Comparison of ENCODE assay signal across 30 cellular contexts in the genomic region with DNA sequence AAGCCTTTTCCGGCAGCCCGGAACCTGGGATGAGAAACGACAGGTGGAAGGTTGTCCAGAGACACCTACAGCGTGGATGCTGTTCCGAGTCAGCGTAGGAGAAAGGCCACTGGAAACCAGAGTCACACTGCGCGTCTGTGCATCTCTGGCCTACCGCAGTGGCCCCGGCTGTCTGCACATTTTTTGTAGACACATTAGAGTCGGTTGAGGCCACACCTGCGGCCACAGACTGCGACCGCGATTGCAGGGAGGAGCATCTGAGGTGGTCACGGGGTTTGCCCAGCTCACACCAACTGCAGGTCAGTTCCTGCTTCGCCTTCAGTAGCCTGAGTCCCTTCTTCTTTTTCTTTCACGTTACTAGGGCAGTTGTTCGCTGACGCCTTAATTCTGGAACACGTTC. TPM values are rescaled to one million over a fixed set of nuclear protein-coding genes. Genes with fewer than 3 reads are reported as not detected.
DNase-seq lines count a peak whose midpoint lies in the region; ATAC-seq and TF ChIP-seq lines count a peak whose summit lies in the region.
"Had no signal": no experiment of that assay in that cellular context is flagged by ENCODE, and none has a peak within 500 bp of the region (broad histone marks: within the 10 kb centered on the region; RNA-seq: fewer than 3 reads in every experiment).

No MANE protein-coding gene starts in this region.

- H2BK120ac ChIP-seq in neuronal stem cell (ENCODE audit: low read depth, low read length) = no peak overlapping the region

- H3K4me1 ChIP-seq in BLaER1 (peaks cover 89% of the 10 kb centered on the region), neuronal stem cell (ENCODE audit: control insufficient read depth in 2 of 2, insufficient read depth in 1 of 2, low read depth in 1 of 2, low read length in 2 of 2) (peaks cover 6 to 7% of the 10 kb centered on the region in 2 donors)

- no peak overlapping the region for H2AFZ ChIP-seq in neuronal stem cell (ENCODE audit: low read length)

- no peak overlapping the region for H3K14ac ChIP-seq in neuronal stem cell (ENCODE audit: low read length)

- no peak overlapping the region for H3K9ac ChIP-seq in BLaER1
- H3K9ac ChIP-seq in neuronal stem cell (ENCODE audit: low read depth, low read length, poor library complexity) = peak overlapping the region; percentile 63

- H3K9me3 Mint-ChIP-seq in endothelial cell (ENCODE audit: unreplicated experiment) = no peaks in the 10 kb centered on the region
- no peaks in the 10 kb centered on the region for H3K9me3 Mint-ChIP-seq in activated T-helper 17 cell treated with anti-CD3 and anti-CD28 coated beads, Interleukin-2, amount 50 U/mL, for 72 hours
- H3K9me3 Mint-ChIP-seq: activated CD4-positive, alpha-beta memory T cell treated with anti-CD3 and anti-CD28 coated beads for 36 hours; activated naive CD4-positive, alpha-beta T cell treated with anti-CD3 and anti-CD28 coated beads for 36 hours; activated T-helper 1 cell treated with anti-CD3 and anti-CD28 coated beads, Interleukin-12 subunit alpha, Interleukin-12 subunit beta, Interleukin-2, Interleukin-4 antibody, amounts not matched to agents 30 ng/mL and 10 ng/mL and 1 ng/mL, durations not matched to agents 14 hours and 24 hours and 36 hours; effector memory CD8-positive, alpha-beta T cell; H9; nephron; stimulated activated naive CD8-positive, alpha-beta T cell treated with anti-CD3 and anti-CD28 coated beads, Interleukin-15, Interleukin-2, amounts not matched to agents 100 ng/mL and 50 ng/mL, for 24 hours; T-helper 2 cell treated with Interferon-gamma antibody and Interleukin-4, amounts not matched to agents 5 μg/mL and 100 μg/mL, for 36 hours had no signal

- H3K4me3 ChIP-seq in BLaER1 = no peak overlapping the region
- no peak overlapping the region for H3K4me3 ChIP-seq in neuronal stem cell (ENCODE audit: low read length in 2 of 2)
- H3K4me3 ChIP-seq: ovary, testis had no signal

- no peak overlapping the region for H3K4ac ChIP-seq in neuronal stem cell (ENCODE audit: low read length)

- peaks cover 11% of the 10 kb centered on the region for H3K27me3 Mint-ChIP-seq in endothelial cell (ENCODE audit: unreplicated experiment)
- H3K27me3 Mint-ChIP-seq in activated T-helper 17 cell treated with anti-CD3 and anti-CD28 coated beads, Interleukin-2, amount 50 U/mL, for 72 hours = no peaks in the 10 kb centered on the region
- H3K27me3 Mint-ChIP-seq: activated CD4-positive, alpha-beta memory T cell treated with anti-CD3 and anti-CD28 coated beads for 36 hours; effector memory CD8-positive, alpha-beta T cell; stimulated activated naive CD8-positive, alpha-beta T cell treated with anti-CD3 and anti-CD28 coated beads, Interleukin-15, Interleukin-2, amounts not matched to agents 100 ng/mL and 50 ng/mL, for 24 hours had no signal

- H2AK5ac ChIP-seq in neuronal stem cell (ENCODE audit: low read depth, low read length) = no peak overlapping the region

- peaks cover 25% of the 10 kb centered on the region for H3K36me3 Mint-ChIP-seq in endothelial cell (ENCODE audit: low read depth, unreplicated experiment)
- H3K36me3 Mint-ChIP-seq in activated T-helper 17 cell treated with anti-CD3 and anti-CD28 coated beads, Interleukin-2, amount 50 U/mL, for 72 hours (ENCODE audit: low read depth) = peaks cover 47% of the 10 kb centered on the region

- H3K79me1 ChIP-seq in neuronal stem cell (ENCODE audit: low read depth, low read length) = peaks cover 15% of the 10 kb centered on the region

- H3K27me3 ChIP-seq in BLaER1 = no peaks in the 10 kb centered on the region
- no peaks in the 10 kb centered on the region for H3K27me3 ChIP-seq in neuronal stem cell (ENCODE audit: control insufficient read depth in 3 of 3, insufficient read depth in 3 of 3, low read depth in 1 of 3, low read length in 3 of 3)
- H3K27me3 ChIP-seq: ovary, testis had no signal

- no peaks in the 10 kb centered on the region for H3K9me3 ChIP-seq in BLaER1
- H3K9me3 ChIP-seq in neuronal stem cell (replicated peaks in 1 of 2; ENCODE audit: control insufficient read depth in 2 of 2, insufficient read depth in 1 of 2, low read depth in 1 of 2, low read length in 2 of 2) = peaks cover 0 to 7% of the 10 kb centered on the region in 2 donors
- H3K9me3 ChIP-seq: ovary, testis had no signal

- H4K20me1 ChIP-seq in BLaER1 = peaks cover 33% of the 10 kb centered on the region

- H3K4me3 Mint-ChIP-seq in endothelial cell (ENCODE audit: unreplicated experiment) = peak overlapping the region; percentile 37
- no peak overlapping the region for H3K4me3 Mint-ChIP-seq in activated T-helper 17 cell treated with anti-CD3 and anti-CD28 coated beads, Interleukin-2, amount 50 U/mL, for 72 hours
- H3K4me3 Mint-ChIP-seq: activated CD4-positive, alpha-beta memory T cell treated with anti-CD3 and anti-CD28 coated beads for 36 hours; activated naive CD4-positive, alpha-beta T cell treated with anti-CD3 and anti-CD28 coated beads for 36 hours; activated T-helper 1 cell treated with anti-CD3 and anti-CD28 coated beads, Interleukin-12 subunit alpha, Interleukin-12 subunit beta, Interleukin-2, Interleukin-4 antibody, amounts not matched to agents 30 ng/mL and 10 ng/mL and 1 ng/mL, durations not matched to agents 14 hours and 24 hours and 36 hours; effector memory CD8-positive, alpha-beta T cell; H9; stimulated activated naive CD8-positive, alpha-beta T cell treated with anti-CD3 and anti-CD28 coated beads, Interleukin-15, Interleukin-2, amounts not matched to agents 100 ng/mL and 50 ng/mL, for 24 hours; T-helper 2 cell treated with Interferon-gamma antibody and Interleukin-4, amounts not matched to agents 5 μg/mL and 100 μg/mL, for 36 hours had no signal

- H2BK12ac ChIP-seq in neuronal stem cell (ENCODE audit: low read length) = no peak overlapping the region

- DNase-seq in HT-29 (ENCODE audit: low spot score) = peak; percentile 17
- DNase-seq in endothelial cell (ENCODE audit: low spot score) = no peak
- DNase-seq in neuronal stem cell (ENCODE audit: low spot score) = no peak
- no peak for DNase-seq in NCI-H2107 treated with DMSO at 0.1 percent for 48 hours (lab: John Stamatoyannopoulos, UW; ENCODE audit: unreplicated experiment)
- DNase-seq in AG20443 (ENCODE audit: low spot score) = no peak
- DNase-seq: activated CD4-positive, alpha-beta memory T cell treated with anti-CD3 and anti-CD28 coated beads for 36 hours; activated CD4-positive, alpha-beta T cell treated with anti-CD3 and anti-CD28 coated beads for 1 hour; activated CD8-positive, alpha-beta memory T cell treated with anti-CD3 and anti-CD28 coated beads, Interleukin-2, amount 50 U/mL, for 48 hours; activated naive CD4-positive, alpha-beta T cell treated with anti-CD3 and anti-CD28 coated beads for 36 hours; central memory CD4-positive, alpha-beta T cell; DMS153; effector memory CD8-positive, alpha-beta T cell; erythroblast; H9; islet precursor cell; midbrain; NCI-H1092; NCI-H187; NCI-H2171 treated with DMSO at 0.1 percent for 48 hours; NCI-H510A treated with DMSO at 0.1 percent for 48 hours; ovary; PC-3; testis had no signal

- H3K4me2 ChIP-seq in BLaER1 = peak overlapping the region; percentile 36
- H3K4me2 ChIP-seq in neuronal stem cell (ENCODE audit: insufficient read depth, low read length, poor library complexity, severe bottlenecking) = no peak overlapping the region

- peaks cover 22% of the 10 kb centered on the region for H3K4me1 Mint-ChIP-seq in endothelial cell (ENCODE audit: unreplicated experiment)
- H3K4me1 Mint-ChIP-seq in activated T-helper 17 cell treated with anti-CD3 and anti-CD28 coated beads, Interleukin-2, amount 50 U/mL, for 72 hours = peaks cover 10% of the 10 kb centered on the region

- H2BK5ac ChIP-seq in neuronal stem cell (ENCODE audit: low read length) = peak overlapping the region; percentile 42

- H3K27ac ChIP-seq in BLaER1 = peak overlapping the region; percentile 63
- no peak overlapping the region for H3K27ac ChIP-seq in neuronal stem cell (replicated peaks; ENCODE audit: low read length)
- H3K27ac ChIP-seq: ovary, testis had no signal

- H3K27ac Mint-ChIP-seq in endothelial cell (ENCODE audit: unreplicated experiment) = no peak overlapping the region
- H3K27ac Mint-ChIP-seq in activated T-helper 17 cell treated with anti-CD3 and anti-CD28 coated beads, Interleukin-2, amount 50 U/mL, for 72 hours = no peak overlapping the region
- H3K27ac Mint-ChIP-seq: activated CD4-positive, alpha-beta memory T cell treated with anti-CD3 and anti-CD28 coated beads for 36 hours; activated T-helper 1 cell treated with anti-CD3 and anti-CD28 coated beads, Interleukin-12 subunit alpha, Interleukin-12 subunit beta, Interleukin-2, Interleukin-4 antibody, amounts not matched to agents 30 ng/mL and 10 ng/mL and 1 ng/mL, durations not matched to agents 14 hours and 24 hours and 36 hours; effector memory CD8-positive, alpha-beta T cell; stimulated activated naive CD8-positive, alpha-beta T cell treated with anti-CD3 and anti-CD28 coated beads, Interleukin-15, Interleukin-2, amounts not matched to agents 100 ng/mL and 50 ng/mL, for 24 hours; T-helper 2 cell treated with Interferon-gamma antibody and Interleukin-4, amounts not matched to agents 5 μg/mL and 100 μg/mL, for 36 hours had no signal

- no peak overlapping the region for H4K91ac ChIP-seq in neuronal stem cell (ENCODE audit: low read depth, low read length, poor library complexity)

- peak overlapping the region; percentile 74 for H4K8ac ChIP-seq in neuronal stem cell (ENCODE audit: low read depth, low read length)

- peak overlapping the region; percentile 59 for H3K23ac ChIP-seq in neuronal stem cell (ENCODE audit: low read depth, low read length, poor library complexity)

- peaks cover 68% of the 10 kb centered on the region for H3K36me3 ChIP-seq in BLaER1
- H3K36me3 ChIP-seq in neuronal stem cell (replicated peaks in 1 of 2; ENCODE audit: control insufficient read depth in 2 of 2, insufficient read depth in 2 of 2, low read length in 2 of 2) = peaks cover 48 to 84% of the 10 kb centered on the region in 2 donors
- H3K36me3 ChIP-seq: ovary had no signal

- H3K18ac ChIP-seq in neuronal stem cell (ENCODE audit: low read length) = no peak overlapping the region

- no CpG with 5 or more reads among the region's 21 CpGs for WGBS in neuronal stem cell (ENCODE audit: extremely low coverage in 2 of 2, insufficient read length in 2 of 2, insufficient replicate concordance in 1 of 2), 2 donors

- no peak for ATAC-seq in activated T-helper 17 cell treated with anti-CD3 and anti-CD28 coated beads, Interleukin-2, amount 50 U/mL, for 72 hours (replicated peaks)
- ATAC-seq: effector memory CD8-positive, alpha-beta T cell; PC-3; Right ventricle myocardium inferior had no signal

- H2BK15ac ChIP-seq in neuronal stem cell (ENCODE audit: low read length) = no peak overlapping the region

- TF ChIP-seq CTCF in endothelial cell (IDR thresholded peaks at IDR 0.05; ENCODE audit: unreplicated experiment) = no peak

RNA-seq across cellular contexts. Expression of gene WDR45B, which starts 52.4 kb away (rescaled TPM):
- total RNA-seq in HT-29 (2014; rRNA removed; shearing (Covaris generic)) = 89.3 and 101 TPM in 2 replicates
- 74.1 TPM for total RNA-seq in endothelial cell (ENCODE audit: unreplicated experiment)
- 67.8 TPM for polyA plus RNA-seq in neuronal stem cell (2013, experiment 1 of 2)
- 69.8 TPM for polyA plus RNA-seq in neuronal stem cell (2013, experiment 2 of 2)
- 100 to 1,000 TPM in 1 of 2 donors, 10 to 100 TPM in 1; 66.0 to 204 TPM for total RNA-seq in activated T-helper 17 cell treated with anti-CD3 and anti-CD28 coated beads, Interleukin-2, amount 50 U/mL, for 72 hours
